In the genomic region with DNA sequence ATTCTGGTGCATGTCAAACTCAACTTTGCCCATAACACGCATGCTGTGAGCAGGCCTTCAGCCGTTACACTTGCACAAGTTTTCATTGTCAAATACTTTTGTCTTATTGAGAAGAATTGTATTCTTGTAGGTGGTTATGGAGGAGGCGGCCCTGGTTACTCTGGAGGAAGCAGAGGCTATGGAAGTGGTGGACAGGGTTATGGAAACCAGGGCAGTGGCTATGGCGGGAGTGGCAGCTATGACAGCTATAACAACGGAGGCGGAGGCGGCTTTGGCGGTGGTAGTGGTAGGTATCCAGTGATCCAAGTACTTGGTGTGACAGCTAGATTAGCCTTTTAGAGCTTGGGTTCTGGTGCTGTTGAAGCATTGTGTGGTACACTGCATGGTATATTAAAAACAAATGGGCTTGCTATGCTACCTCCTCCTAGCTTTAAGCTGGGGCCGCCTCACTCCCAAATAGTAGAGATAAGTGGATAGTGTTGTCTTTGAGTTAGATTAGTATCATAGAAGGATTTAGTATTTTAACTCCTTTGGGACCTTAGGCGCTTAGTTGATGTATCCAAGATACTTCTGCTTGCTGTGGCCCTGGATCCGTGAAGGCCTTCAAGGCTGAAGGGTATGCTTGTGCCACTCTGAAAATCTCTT, we compare ENCODE assay signal across 9 cellular contexts. TPM values are rescaled to one million over a fixed set of nuclear protein-coding genes. Genes with fewer than 3 reads are reported as not detected.
DNase-seq lines count a peak whose midpoint lies in the region; ATAC-seq, FAIRE-seq and TF ChIP-seq lines count a peak whose summit lies in the region.
"Had no signal": no experiment of that assay in that cellular context is flagged by ENCODE, and none has a peak within 500 bp of the region (broad histone marks: within the 10 kb centered on the region; RNA-seq: fewer than 3 reads in every experiment).

No MANE protein-coding gene starts in this region.

- TF ChIP-seq POLR2A in H1 (IDR thresholded peaks at IDR 0.05; ENCODE audit: control extremely low read depth in 1 of 2, low read depth in 2 of 2, low read length in 2 of 2): peak; percentile 77 to 81

- H3K9me3 ChIP-seq in Caco-2 (no peaks in the 10 kb centered on the region), MM.1S (replicated peaks; ENCODE audit: insufficient read depth, low read length) (no peaks in the 10 kb centered on the region), H1 (ENCODE audit: insufficient read depth in 2 of 2, low read depth in 1 of 2, low read length in 1 of 2) (no peaks in the 10 kb centered on the region), pancreas (no peaks in the 10 kb centered on the region)

- H3K27me3 ChIP-seq in Caco-2 (replicated peaks; ENCODE audit: control insufficient read depth, insufficient read depth, low read length) (no peaks in the 10 kb centered on the region), MM.1S (replicated peaks; ENCODE audit: insufficient read depth, low read length) (no peaks in the 10 kb centered on the region), H1 (replicated peaks in 1 of 4; ENCODE audit: control insufficient read depth in 3 of 4, extremely low read depth in 1 of 4, insufficient read depth in 3 of 4, low read length in 3 of 4) (no peaks in the 10 kb centered on the region), pancreas (no peaks in the 10 kb centered on the region)

- H2BK5ac ChIP-seq in H1 (ENCODE audit: low read depth, low read length): no peak overlapping the region

- no peak overlapping the region for H2BK12ac ChIP-seq in H1 (ENCODE audit: low read depth, low read length)

- H2BK20ac ChIP-seq in H1 (ENCODE audit: low read length): no peak overlapping the region

- peaks cover 70% of the 10 kb centered on the region for H3F3A ChIP-seq in MM.1S (ENCODE audit: insufficient read depth, low read length)

- TF ChIP-seq CTCF in Caco-2 (IDR thresholded peaks at IDR 0.05; ENCODE audit: insufficient read depth in 1 of 2, low read depth in 1 of 2, low read length in 1 of 2, severe bottlenecking in 1 of 2, unreplicated experiment in 1 of 2) (no peak), MM.1S (IDR thresholded peaks at IDR 0.05; ENCODE audit: low read length) (no peak), H1 (IDR thresholded peaks at IDR 0.05; ENCODE audit: control extremely low read depth in 1 of 3, insufficient read depth in 1 of 3, low read depth in 1 of 3, low read length in 3 of 3) (no peak), pancreas (IDR thresholded peaks at IDR 0.05) (no peak)

- H3K4ac ChIP-seq in H1 (replicated peaks; ENCODE audit: insufficient read length, low read depth, low read length): no peak overlapping the region

- H4K5ac ChIP-seq in H1 (ENCODE audit: insufficient read length, low read depth, low read length): no peak overlapping the region

- H3K36me3 ChIP-seq in Caco-2 (ENCODE audit: control insufficient read depth, insufficient read depth, low read length) (peaks cover 9% of the 10 kb centered on the region), MM.1S (replicated peaks; ENCODE audit: insufficient read depth, low read length) (peaks cover 25% of the 10 kb centered on the region), H1 (ENCODE audit: control insufficient read depth in 2 of 4, insufficient read depth in 4 of 4, low read length in 3 of 4) (peaks cover 43 to 79% (median 60%) of the 10 kb centered on the region in 4 experiments), pancreas (peaks cover 9 to 43% (median 30%) of the 10 kb centered on the region in 3 donors)

- H3K23ac ChIP-seq in H1 (ENCODE audit: insufficient read length): no peak overlapping the region

- H3K27me3 Mint-ChIP-seq in Caco-2 (ENCODE audit: insufficient read depth, unreplicated experiment): no peaks in the 10 kb centered on the region

- H4K91ac ChIP-seq in H1 (replicated peaks; ENCODE audit: insufficient read length, low read length): no peak overlapping the region

- peaks cover 19% of the 10 kb centered on the region for H3K4me1 Mint-ChIP-seq in Caco-2 (ENCODE audit: low read depth, unreplicated experiment)

- peaks cover 59% of the 10 kb centered on the region for H3K79me2 ChIP-seq in MM.1S (ENCODE audit: low read length)
- H3K79me2 ChIP-seq in H1 (ENCODE audit: control insufficient read depth in 1 of 2, insufficient read depth in 2 of 2, low read length in 2 of 2): peaks cover 10 to 52% of the 10 kb centered on the region in 2 experiments

- no peaks in the 10 kb centered on the region for H3K9me2 ChIP-seq in MM.1S (replicated peaks; ENCODE audit: insufficient read depth, low read length)

- TF ChIP-seq RAD21 in H1 (IDR thresholded peaks at IDR 0.05 in 1 of 2, conservative IDR thresholded peaks at IDR 0.05 in 1 of 2; ENCODE audit: low read depth in 2 of 2, low read length in 2 of 2): no peak

- H4K20me1 ChIP-seq in MM.1S (ENCODE audit: insufficient read depth, low read length) (peaks cover 41% of the 10 kb centered on the region), H1 (replicated peaks in 1 of 2; ENCODE audit: control insufficient read depth in 1 of 2, insufficient read depth in 2 of 2, low read length in 2 of 2) (peaks cover 18 to 23% of the 10 kb centered on the region in 2 experiments)

- intact Hi-C loops in Caco-2 (cut with micrococcal nuclease; ENCODE audit: unreplicated experiment): no loop called here
- intact Hi-C loops in pancreas (cut with DNase I): no loop called here

- peaks cover 44% of the 10 kb centered on the region for H3K4me1 ChIP-seq in Caco-2
- peaks cover 21% of the 10 kb centered on the region for H3K4me1 ChIP-seq in MM.1S (ENCODE audit: low read length)
- H3K4me1 ChIP-seq in H1 (replicated peaks in 1 of 4; ENCODE audit: control insufficient read depth in 3 of 4, insufficient read depth in 4 of 4, low read length in 3 of 4): peaks cover 0 to 7% (median 4%) of the 10 kb centered on the region in 4 experiments; a peak in 5 of 7 replicates
- peaks cover 14 to 36% (median 24%) of the 10 kb centered on the region in 3 donors for H3K4me1 ChIP-seq in pancreas

- H3K4me2 ChIP-seq in MM.1S (ENCODE audit: low read depth, low read length) (peak overlapping the region; percentile 65), H1 (ENCODE audit: insufficient read depth in 1 of 2, low read depth in 2 of 2, low read length in 2 of 2) (peak overlapping the region; percentile 62 to 67)

- BruUV-seq in Caco-2 (replicated peaks; lab: Mats Ljungman, UMichigan): no TSS peak

- no peak for TF ChIP-seq EP300 in H1 (IDR thresholded peaks at IDR 0.05; ENCODE audit: borderline replicate concordance in 1 of 2, low read depth in 2 of 2, low read length in 2 of 2)

- H3K14ac ChIP-seq in H1 (ENCODE audit: insufficient read length): no peak overlapping the region

- DNase-seq in Caco-2: no peak
- no peak for DNase-seq in MM.1S
- no peak for DNase-seq in H1 (ENCODE audit: low read depth in 1 of 2, low spot score in 2 of 2)
- DNase-seq in pancreas: no peak
- DNase-seq in anterior cingulate cortex (lab: John Stamatoyannopoulos, UW): no peak
- DNase-seq in GDM1 (lab: John Stamatoyannopoulos, UW): no peak
- DNase-seq in HPDE6-E6E7 (ENCODE audit: extremely low spot score): no peak

- ATAC-seq in pancreas: no peak
- no peak for ATAC-seq in HG03196 (IDR thresholded peaks at IDR 0.05; ENCODE audit: unreplicated experiment)

- no peak overlapping the region for H3K4me3 Mint-ChIP-seq in Caco-2 (ENCODE audit: unreplicated experiment)

- CTCF ChIA-PET in Caco-2 (lab: Charles Lee) (interaction anchor here (0.6 to 1.3 kb wide), 2 partner anchors 18 to 42 kb away, joined by 3 to 12 read pairs; partner anchors contain the start of genes COPZ1 and NFE2), H1 (lab: Charles Lee; ENCODE audit: partially characterized antibody) (interaction anchor here (0.5 to 1.7 kb wide), 5 partner anchors 16 to 78 kb away, joined by 3 to 9 read pairs (median 3); no protein-coding TSS in a partner anchor)

- POLR2A ChIA-PET in Caco-2 (lab: Charles Lee) (interaction anchor here (0.6 kb wide), 1 partner anchor 9 kb away, joined by 3 read pairs; no protein-coding TSS in a partner anchor), H1 (lab: Charles Lee; ENCODE audit: partially characterized antibody) (interaction anchor here (0.6 to 15.0 kb wide), 18 partner anchors 11 to 1543 kb away, joined by 3 to 1006 read pairs (median 10); partner anchors contain the start of genes CBX5, COPZ1, HNRNPA1 and NFE2)

- 82% methylated on average over 11 of the region's 11 CpGs; no CpG with 5 or more reads in 1 of the 2 experiments for WGBS in H1 (ENCODE audit: extremely low coverage in 1 of 2, insufficient coverage in 1 of 2, insufficient read length in 1 of 2, insufficient replicate concordance in 2 of 2, low coverage in 1 of 2, low lambda C conversion rate in 2 of 2, missing lambda C conversion rate in 1 of 2), 2 experiments
- 14% methylated on average over 11 of the region's 11 CpGs for WGBS in pancreas, 2 donors

- H3K56ac ChIP-seq in H1 (replicated peaks; ENCODE audit: insufficient read length, low read depth, low read length): no peak overlapping the region

- H3K4me3 ChIP-seq in Caco-2 (ENCODE audit: low read depth, low read length) (peak overlapping the region; percentile 80), MM.1S (ENCODE audit: low read length) (peak overlapping the region; percentile 86), H1 (ENCODE audit: extremely low read depth in 1 of 4, insufficient read depth in 2 of 4, low read depth in 3 of 4, low read length in 4 of 4) (peak overlapping the region; percentile 70 to 99 (median 90); a peak in 6 of 8 replicates), pancreas (peak overlapping the region in 3 of 4 donors; percentile 54 to 76 (median 76))

- peaks cover under 1% of the 10 kb centered on the region for H3K79me1 ChIP-seq in H1 (ENCODE audit: low read depth, low read length)

- H3K27ac Mint-ChIP-seq in Caco-2 (ENCODE audit: unreplicated experiment): no peak overlapping the region

- no peak overlapping the region for H4K8ac ChIP-seq in H1 (ENCODE audit: extremely low read depth, insufficient read depth, low read length)

- H3K23me2 ChIP-seq in H1 (ENCODE audit: low read depth, low read length): peaks cover 9% of the 10 kb centered on the region

- FAIRE-seq in H1 (lab: Jason Lieb, UNC): no peak
- FAIRE-seq in pancreas (lab: Jason Lieb, UNC): no peak
- FAIRE-seq: colon had no signal

- H2BK120ac ChIP-seq in H1 (replicated peaks; ENCODE audit: low read depth, low read length): no peak overlapping the region

- peaks cover 6% of the 10 kb centered on the region for H3K36me3 Mint-ChIP-seq in Caco-2 (ENCODE audit: insufficient read depth, unreplicated experiment)

- no peak overlapping the region for H2BK15ac ChIP-seq in H1 (ENCODE audit: low read length)

- no peaks in the 10 kb centered on the region for H3K9me3 Mint-ChIP-seq in Caco-2 (ENCODE audit: unreplicated experiment)

- H2AFZ ChIP-seq in MM.1S (ENCODE audit: low read length): no peak overlapping the region
- H2AFZ ChIP-seq in H1 (ENCODE audit: low read length): no peak overlapping the region

- H2AK5ac ChIP-seq in H1 (ENCODE audit: low read depth, low read length): no peak overlapping the region

- H3K27ac ChIP-seq in MM.1S (ENCODE audit: low read length): no peak overlapping the region
- H3K27ac ChIP-seq in H1 (ENCODE audit: low read depth, low read length): no peak overlapping the region
- H3K27ac ChIP-seq in pancreas: no peak overlapping the region

- H3K9ac ChIP-seq in MM.1S (ENCODE audit: low read length): peak overlapping the region; percentile 96; the same call in 1 of the 2 replicates
- peak overlapping the region in 3 of 4 experiments; percentile 42 to 66 (median 51); a peak in 3 of 7 replicates for H3K9ac ChIP-seq in H1 (replicated peaks in 1 of 4; ENCODE audit: extremely low read depth in 1 of 4, low read depth in 3 of 4, low read length in 3 of 4)

- H3K18ac ChIP-seq in H1 (ENCODE audit: extremely low read depth, low read length): no peak overlapping the region

RNA-seq across cellular contexts. Expression of gene HNRNPA1, which starts 2.5 kb away (rescaled TPM):
- total RNA-seq in Caco-2 (2022) (1,364 and 1,426 TPM in 2 replicates), pancreas (100 to 1,000 TPM; 266 to 784 (median 527) TPM)
- total RNA-seq in H1 (2021; fragmentation: NEBNext Ultra II Directional; extraction: Animal tissue kit (Norgen Biotek cat#: 25700)): 2,738 and 2,756 TPM in 2 replicates
- polyA plus RNA-seq in H1 (2011; rRNA removed) (645 and 835 TPM in 2 replicates), pancreas (100 to 1,000 TPM; 477 to 641 TPM)
- 1,857 TPM for polyA plus RNA-seq in H1 (2011; cell fraction: cytosol; rRNA removed)
- polyA plus RNA-seq in H1 (2011; cell fraction: nucleus; rRNA removed): 829 TPM
- polyA plus RNA-seq in H1 (2012, experiment 1 of 2): 3,527 to 3,732 TPM (median 3,691 TPM) in 4 replicates
- polyA plus RNA-seq in H1 (2012, experiment 2 of 2): 538 TPM
- 2,134 TPM for polyA plus RNA-seq in H1 (2013, experiment 1 of 2)
- 2,146 TPM for polyA plus RNA-seq in H1 (2013, experiment 2 of 2)
- 697 and 783 TPM in 2 replicates for polyA minus RNA-seq in H1 (2011; rRNA and poly(A)+ RNA removed)
- 622 TPM for polyA minus RNA-seq in H1 (2011; cell fraction: cytosol; rRNA and poly(A)+ RNA removed)
- polyA minus RNA-seq in H1 (2011; cell fraction: nucleus; rRNA and poly(A)+ RNA removed): 916 TPM

RNA-seq across cellular contexts. Expression of gene CBX5, which starts 3.1 kb away (rescaled TPM):
- total RNA-seq in Caco-2 (2022): 85.2 and 85.5 TPM in 2 replicates
- total RNA-seq in H1 (2021; fragmentation: NEBNext Ultra II Directional; extraction: Animal tissue kit (Norgen Biotek cat#: 25700)): 217 and 231 TPM in 2 replicates
- 35.4 and 62.4 TPM in 2 replicates for polyA plus RNA-seq in H1 (2011; rRNA removed)
- 52.0 TPM for polyA plus RNA-seq in H1 (2011; cell fraction: cytosol; rRNA removed)
- polyA plus RNA-seq in H1 (2011; cell fraction: nucleus; rRNA removed): 21.4 TPM
- polyA plus RNA-seq in H1 (2012, experiment 1 of 2): 44.8 to 102 TPM (median 55.1 TPM) in 4 replicates
- 7.4 TPM for polyA plus RNA-seq in H1 (2012, experiment 2 of 2)
- 74.7 TPM for polyA plus RNA-seq in H1 (2013, experiment 1 of 2)
- 75.0 TPM for polyA plus RNA-seq in H1 (2013, experiment 2 of 2)
- polyA minus RNA-seq in H1 (2011; rRNA and poly(A)+ RNA removed): 216 and 244 TPM in 2 replicates
- polyA minus RNA-seq in H1 (2011; cell fraction: cytosol; rRNA and poly(A)+ RNA removed): 117 TPM
- 68.3 TPM for polyA minus RNA-seq in H1 (2011; cell fraction: nucleus; rRNA and poly(A)+ RNA removed)
- total RNA-seq in pancreas: 10 to 100 TPM; 22.7 to 41.4 (median 31.8) TPM
- polyA plus RNA-seq in pancreas: 10 to 100 TPM in 1 of 2 donors, 1 to 10 TPM in 1; 5.9 to 10.0 TPM

RNA-seq across cellular contexts. Expression of gene NFE2, which starts 17.7 kb away (rescaled TPM):
- 5.7 and 6.2 TPM in 2 replicates for total RNA-seq in Caco-2 (2022)
- total RNA-seq in H1 (2021; fragmentation: NEBNext Ultra II Directional; extraction: Animal tissue kit (Norgen Biotek cat#: 25700)): 1.4 and 2.0 TPM in 2 replicates
- 6.1 and 8.3 TPM in 2 replicates for polyA plus RNA-seq in H1 (2011; rRNA removed)
- polyA plus RNA-seq in H1 (2011; cell fraction: cytosol; rRNA removed): 6.2 TPM
- 8.8 TPM for polyA plus RNA-seq in H1 (2011; cell fraction: nucleus; rRNA removed)
- 2.8 to 4.8 TPM (median 3.9 TPM) in 4 replicates for polyA plus RNA-seq in H1 (2012, experiment 1 of 2)
- 5.1 TPM for polyA plus RNA-seq in H1 (2012, experiment 2 of 2)
- 1.5 TPM for polyA plus RNA-seq in H1 (2013, experiment 1 of 2)
- 1.4 TPM for polyA plus RNA-seq in H1 (2013, experiment 2 of 2)
- 4.6 and 6.3 TPM in 2 replicates for polyA minus RNA-seq in H1 (2011; rRNA and poly(A)+ RNA removed)
- 3.5 TPM for polyA minus RNA-seq in H1 (2011; cell fraction: cytosol; rRNA and poly(A)+ RNA removed)
- 2.8 TPM for polyA minus RNA-seq in H1 (2011; cell fraction: nucleus; rRNA and poly(A)+ RNA removed)
- total RNA-seq in pancreas: under 1 TPM in 5 of 6 donors, not detected in 1; 0.16 to 0.58 (median 0.47) TPM
- polyA plus RNA-seq in pancreas: under 1 TPM; 0.28 to 0.34 TPM

RNA-seq across cellular contexts. Expression of gene COPZ1, which starts 41.9 kb away (rescaled TPM):
- total RNA-seq in Caco-2 (2022): 129 and 133 TPM in 2 replicates
- 94.2 and 103 TPM in 2 replicates for total RNA-seq in H1 (2021; fragmentation: NEBNext Ultra II Directional; extraction: Animal tissue kit (Norgen Biotek cat#: 25700))
- 88.2 and 133 TPM in 2 replicates for polyA plus RNA-seq in H1 (2011; rRNA removed)
- polyA plus RNA-seq in H1 (2011; cell fraction: cytosol; rRNA removed): 103 TPM
- polyA plus RNA-seq in H1 (2011; cell fraction: nucleus; rRNA removed): 56.0 TPM
- polyA plus RNA-seq in H1 (2012, experiment 1 of 2): 114 to 158 TPM (median 123 TPM) in 4 replicates
- polyA plus RNA-seq in H1 (2012, experiment 2 of 2): 287 TPM
- 73.3 TPM for polyA plus RNA-seq in H1 (2013, experiment 1 of 2)
- 80.0 TPM for polyA plus RNA-seq in H1 (2013, experiment 2 of 2)
- polyA minus RNA-seq in H1 (2011; rRNA and poly(A)+ RNA removed): 71.3 and 86.2 TPM in 2 replicates
- polyA minus RNA-seq in H1 (2011; cell fraction: cytosol; rRNA and poly(A)+ RNA removed): 68.3 TPM
- 27.2 TPM for polyA minus RNA-seq in H1 (2011; cell fraction: nucleus; rRNA and poly(A)+ RNA removed)
- total RNA-seq in pancreas: 100 to 1,000 TPM in 5 of 6 donors, 10 to 100 TPM in 1; 76.6 to 115 (median 110) TPM
- polyA plus RNA-seq in pancreas: 10 to 100 TPM; 44.6 to 86.6 TPM
